32 cellular contexts compared by ENCODE assay signal in genomic region chr19:15589760-15590451, GRCh38. TPM values are rescaled to one million over a fixed set of nuclear protein-coding genes. Genes with fewer than 3 reads are reported as not detected.
"Had no signal": no experiment of that assay in that cellular context is flagged by ENCODE, and none has a peak within 500 bp of the region (broad histone marks: within the 10 kb centered on the region; RNA-seq: fewer than 3 reads in every experiment).

No MANE protein-coding gene starts in this region.

- H3K27ac ChIP-seq: KMS-11, SK-N-MC, WERI-Rb-1 had no signal

- H3K9me3 Mint-ChIP-seq: activated CD4-positive, alpha-beta memory T cell treated with anti-CD3 and anti-CD28 coated beads, Interleukin-2, amount 10 ng/mL, durations not matched to agents 7 days and 5 days; activated naive CD4-positive, alpha-beta T cell treated with anti-CD3 and anti-CD28 coated beads for 36 hours; activated T-helper 17 cell treated with anti-CD3 and anti-CD28 coated beads, Interleukin-2, amount 50 U/mL, for 72 hours; central memory CD8-positive, alpha-beta T cell; T-cell had no signal

- DNase-seq: activated CD4-positive, alpha-beta memory T cell treated with anti-CD3 and anti-CD28 coated beads, Interleukin-2, amount 10 ng/mL, durations not matched to agents 7 days and 5 days; activated CD4-positive, alpha-beta T cell treated with anti-CD3 and anti-CD28 coated beads for 36 hours; activated CD4-positive, alpha-beta T cell treated with anti-CD3 and anti-CD28 coated beads, Interleukin-2, amount 50 U/mL, for 1 hour; activated gamma-delta T cell; activated naive CD4-positive, alpha-beta T cell treated with anti-CD3 and anti-CD28 coated beads for 36 hours; activated T-cell treated with anti-CD3 and anti-CD28 coated beads for 4 hours; activated T-cell treated with anti-CD3 and anti-CD28 coated beads, Interleukin-2, amount 50 U/mL, for 48 hours; amygdala; MV-4-11; NCI-H1092 treated with DMSO at 0.1 percent for 48 hours; NCI-H1417 treated with DMSO at 0.1 percent for 48 hours; NCI-H1694; NCI-H2029; NCI-H2107; NCI-H510A treated with DMSO at 0.1 percent for 48 hours; NCI-H69; NK-92 treated with Interleukin-12 subunit alpha and Interleukin-12 subunit beta, amount 100 ng/mL, for 24 hours; OCI-M1; RPMI8226; T-cell; T-helper 2 cell; WERI-Rb-1 had no signal

- H3K27ac Mint-ChIP-seq: activated CD4-positive, alpha-beta memory T cell treated with anti-CD3 and anti-CD28 coated beads, Interleukin-2, amount 10 ng/mL, durations not matched to agents 7 days and 5 days; activated CD4-positive, alpha-beta T cell treated with anti-CD3 and anti-CD28 coated beads for 36 hours; activated naive CD4-positive, alpha-beta T cell treated with anti-CD3 and anti-CD28 coated beads for 36 hours; activated naive CD8-positive, alpha-beta T cell; activated T-helper 17 cell treated with anti-CD3 and anti-CD28 coated beads, Interleukin-2, amount 50 U/mL, for 72 hours; brain; T-cell had no signal

- H3K4me2 ChIP-seq: KMS-11 had no signal

- H3K36me3 ChIP-seq: WERI-Rb-1 had no signal

- H3K4me3 Mint-ChIP-seq: activated CD4-positive, alpha-beta memory T cell treated with anti-CD3 and anti-CD28 coated beads, Interleukin-2, amount 10 ng/mL, durations not matched to agents 7 days and 5 days; activated CD4-positive, alpha-beta T cell treated with anti-CD3 and anti-CD28 coated beads for 36 hours; activated naive CD4-positive, alpha-beta T cell treated with anti-CD3 and anti-CD28 coated beads for 36 hours; activated naive CD8-positive, alpha-beta T cell; activated T-helper 17 cell treated with anti-CD3 and anti-CD28 coated beads, Interleukin-2, amount 50 U/mL, for 72 hours; brain; central memory CD8-positive, alpha-beta T cell; T-cell had no signal

- ATAC-seq: activated CD4-positive, alpha-beta T cell treated with anti-CD3 and anti-CD28 coated beads for 36 hours; activated T-helper 17 cell treated with anti-CD3 and anti-CD28 coated beads, Interleukin-2, amount 50 U/mL, for 72 hours; Panc1; Right ventricle myocardium inferior; T-cell had no signal

- H3K9ac ChIP-seq: KMS-11 had no signal

- H3K36me3 Mint-ChIP-seq: activated naive CD8-positive, alpha-beta T cell; brain; T-cell had no signal

- H3K4me1 Mint-ChIP-seq: activated CD4-positive, alpha-beta memory T cell treated with anti-CD3 and anti-CD28 coated beads, Interleukin-2, amount 10 ng/mL, durations not matched to agents 7 days and 5 days; activated CD4-positive, alpha-beta T cell treated with anti-CD3 and anti-CD28 coated beads for 36 hours; activated T-helper 17 cell treated with anti-CD3 and anti-CD28 coated beads, Interleukin-2, amount 50 U/mL, for 72 hours; brain; central memory CD8-positive, alpha-beta T cell; T-cell had no signal

- H3K4me3 ChIP-seq: SK-N-MC had no signal

RNA-seq across cellular contexts. Expression of gene CYP4F8, which starts 25.1 kb away (rescaled TPM):
- total RNA-seq: activated CD4-positive, alpha-beta memory T cell treated with anti-CD3 and anti-CD28 coated beads, Interleukin-2, amount 10 ng/mL, durations not matched to agents 7 days and 5 days; activated CD4-positive, alpha-beta T cell treated with anti-CD3 and anti-CD28 coated beads for 36 hours; activated naive CD4-positive, alpha-beta T cell treated with anti-CD3 and anti-CD28 coated beads for 36 hours; activated T-helper 17 cell treated with anti-CD3 and anti-CD28 coated beads, Interleukin-2, amount 50 U/mL, for 72 hours; astrocyte; MCF 10A; Right ventricle myocardium inferior; T-cell had no signal

RNA-seq across cellular contexts. Expression of gene CYP4F3, which starts 50.8 kb away (rescaled TPM):
- total RNA-seq: astrocyte, Right ventricle myocardium inferior had no signal
